8 cellular contexts compared by ENCODE assay signal in the genomic region with DNA sequence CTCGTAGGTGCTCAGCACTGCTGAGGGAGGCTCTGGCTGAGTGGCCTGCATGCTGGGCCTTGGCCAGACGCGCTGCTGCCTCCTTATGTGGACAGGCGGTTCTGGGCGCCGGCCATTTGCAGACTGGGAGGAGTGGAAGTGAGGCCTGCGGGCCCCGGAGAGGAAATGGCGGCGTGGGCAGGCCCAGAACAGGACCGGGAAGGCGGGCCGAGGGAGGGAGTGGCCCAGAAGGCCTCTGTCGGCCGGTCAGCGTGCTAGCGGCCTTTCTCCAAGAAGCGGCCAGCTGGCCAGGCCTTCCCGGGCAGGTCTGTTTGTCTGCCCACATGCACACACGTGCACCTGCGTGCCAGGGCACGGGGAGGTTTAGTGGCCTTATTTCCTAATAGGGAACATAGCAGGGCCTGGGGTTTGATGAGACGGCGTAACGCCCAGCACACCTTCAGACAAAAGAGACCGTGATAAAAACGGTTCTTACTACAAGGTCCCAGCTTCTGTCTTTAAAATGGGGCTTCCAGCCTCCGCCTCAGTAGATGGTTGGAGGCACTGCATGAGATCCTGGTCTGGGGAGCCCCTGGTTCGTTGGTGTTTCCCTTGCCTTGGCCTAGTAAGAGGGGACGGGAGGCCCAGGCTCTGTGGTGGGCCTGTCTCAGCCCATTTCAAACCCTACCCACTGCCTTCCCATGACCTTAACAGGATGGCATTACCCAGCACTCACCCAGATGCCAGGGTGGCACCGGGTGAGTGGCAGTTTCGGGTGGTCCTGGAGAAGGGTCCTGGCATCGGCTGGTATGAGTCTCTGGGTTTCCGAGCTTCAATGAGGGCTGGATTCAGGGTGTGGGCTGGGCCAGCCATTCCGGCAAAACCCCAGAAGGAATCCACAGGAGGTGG.
A peak's percentile ranks its signal among the peaks of the same experiment; 100 is the strongest.
DNase-seq lines count a peak whose midpoint lies in the region; ATAC-seq and TF ChIP-seq lines count a peak whose summit lies in the region.
"Had no signal": no experiment of that assay in that cellular context is flagged by ENCODE, and none has a peak within 500 bp of the region (broad histone marks: within the 10 kb centered on the region; RNA-seq: fewer than 3 reads in every experiment).

No MANE protein-coding gene starts in this region.

- H3K36me3 ChIP-seq in right lobe of liver = peaks cover 0 to 5% (median 0%) of the 10 kb centered on the region in 4 donors
- no peaks in the 10 kb centered on the region for H3K36me3 ChIP-seq in transverse colon

- DNase-seq in cardiac fibroblast (ENCODE audit: low read depth in 2 of 2) = peak; percentile 31 to 93
- DNase-seq in right lobe of liver = peak; percentile 86 to 95 (median 95)
- DNase-seq in transverse colon = peak; percentile 69
- DNase-seq in HuH-7.5 (ENCODE audit: low spot score) = no peak
- DNase-seq in activated CD4-positive, CD25-positive, alpha-beta regulatory T cell (lab: John Stamatoyannopoulos, UW) = no peak
- DNase-seq: activated effector memory CD4-positive, alpha-beta T cell treated with anti-CD3 and anti-CD28 coated beads, Interleukin-2, amount 50 U/mL, for 16 hours had no signal

- H3K9me3 ChIP-seq in right lobe of liver (no peaks in the 10 kb centered on the region), transverse colon (no peaks in the 10 kb centered on the region)

- 50% methylated on average over 2 of the region's 35 CpGs for WGBS in right lobe of liver (ENCODE audit: insufficient coverage, low coverage, low lambda C conversion rate, missing lambda C conversion rate)
- 60% methylated on average over 35 of the region's 35 CpGs; no CpG with 5 or more reads in 1 of the 2 donors for WGBS in transverse colon (ENCODE audit: low coverage in 1 of 2), 2 donors

- H3K27me3 ChIP-seq in right lobe of liver (no peaks in the 10 kb centered on the region), transverse colon (no peaks in the 10 kb centered on the region)

- peak; percentile 50 to 75 (median 71) for ATAC-seq in right lobe of liver
- no peak for ATAC-seq in HG03442 (IDR thresholded peaks at IDR 0.05; ENCODE audit: unreplicated experiment)

- TF ChIP-seq EP300 in Ishikawa (IDR thresholded peaks at IDR 0.05; ENCODE audit: borderline replicate concordance) (no peak), transverse colon (IDR thresholded peaks at IDR 0.05; ENCODE audit: low read depth) (no peak)

- H3K4me1 ChIP-seq in right lobe of liver = peaks cover 0 to 65% (median 36%) of the 10 kb centered on the region in 4 donors
- H3K4me1 ChIP-seq in transverse colon = peaks cover 60 to 93% (median 81%) of the 10 kb centered on the region in 4 donors

- TF ChIP-seq POLR2A in right lobe of liver (IDR thresholded peaks at IDR 0.05) (peak; percentile 41), transverse colon (IDR thresholded peaks at IDR 0.05) (no peak)

- no peak for TF ChIP-seq CTCF in cardiac fibroblast (IDR thresholded peaks at IDR 0.05; ENCODE audit: low read depth, low read length)
- TF ChIP-seq CTCF in right lobe of liver (IDR thresholded peaks at IDR 0.05) = peak in 1 of 4 donors; percentile 8
- TF ChIP-seq CTCF in transverse colon (IDR thresholded peaks at IDR 0.05) = no peak

- no peak for TF ChIP-seq RAD21 in Ishikawa (IDR thresholded peaks at IDR 0.05; ENCODE audit: low read depth)

- intact Hi-C loops in right lobe of liver (cut with DNase I) = no loop called here
- intact Hi-C loops in transverse colon (cut with DNase I; ENCODE audit: low total_unique reads) = no loop called here

- H3K27ac ChIP-seq in right lobe of liver (peak overlapping the region; percentile 79 to 87 (median 81)), transverse colon (peak overlapping the region; percentile 98 to 99 (median 98))

- H3K4me3 ChIP-seq in cardiac fibroblast (replicated peaks in 1 of 2; ENCODE audit: low read depth in 2 of 2, low read length in 2 of 2) = peak overlapping the region in 1 of 2 donors; percentile 72
- peak overlapping the region in 1 of 3 donors; percentile 8 for H3K4me3 ChIP-seq in right lobe of liver
- peak overlapping the region in 1 of 4 donors; percentile 13 for H3K4me3 ChIP-seq in transverse colon

- in situ Hi-C loops in transverse colon (cut with MboI; ENCODE audit: low pct_ligation_motif_present in 1 of 4, low pct_unique_long_range_greater_than_20kb in 1 of 4, low sequenced_read_pairs in 3 of 4) = no loop called here

TF ChIP-seq in Ishikawa, 13 proteins besides CTCF, POLR2A, EP300 and RAD21:
- TF ChIP-seq TAF1 (IDR thresholded peaks at IDR 0.05; ENCODE audit: low read depth) (peak; percentile 72), TCF12 (IDR thresholded peaks at IDR 0.05; ENCODE audit: low read depth) (peak; percentile 76), NFIC (IDR thresholded peaks at IDR 0.05) (peak; percentile 62), TEAD4 (IDR thresholded peaks at IDR 0.05) (peak; percentile 92), EGR1 (IDR thresholded peaks at IDR 0.05) (peak; percentile 58), YY1 (IDR thresholded peaks at IDR 0.05; ENCODE audit: low read depth) (peak; percentile 98), CREB1 (IDR thresholded peaks at IDR 0.05; ENCODE audit: low read depth) (no peak), CEBPB (IDR thresholded peaks at IDR 0.05) (no peak), FOXM1 (IDR thresholded peaks at IDR 0.05; ENCODE audit: borderline replicate concordance, low read depth) (0 out of 2 replicates have a peak, but pooled peaks have one; percentile 22)
- TF ChIP-seq, protein P1, sequence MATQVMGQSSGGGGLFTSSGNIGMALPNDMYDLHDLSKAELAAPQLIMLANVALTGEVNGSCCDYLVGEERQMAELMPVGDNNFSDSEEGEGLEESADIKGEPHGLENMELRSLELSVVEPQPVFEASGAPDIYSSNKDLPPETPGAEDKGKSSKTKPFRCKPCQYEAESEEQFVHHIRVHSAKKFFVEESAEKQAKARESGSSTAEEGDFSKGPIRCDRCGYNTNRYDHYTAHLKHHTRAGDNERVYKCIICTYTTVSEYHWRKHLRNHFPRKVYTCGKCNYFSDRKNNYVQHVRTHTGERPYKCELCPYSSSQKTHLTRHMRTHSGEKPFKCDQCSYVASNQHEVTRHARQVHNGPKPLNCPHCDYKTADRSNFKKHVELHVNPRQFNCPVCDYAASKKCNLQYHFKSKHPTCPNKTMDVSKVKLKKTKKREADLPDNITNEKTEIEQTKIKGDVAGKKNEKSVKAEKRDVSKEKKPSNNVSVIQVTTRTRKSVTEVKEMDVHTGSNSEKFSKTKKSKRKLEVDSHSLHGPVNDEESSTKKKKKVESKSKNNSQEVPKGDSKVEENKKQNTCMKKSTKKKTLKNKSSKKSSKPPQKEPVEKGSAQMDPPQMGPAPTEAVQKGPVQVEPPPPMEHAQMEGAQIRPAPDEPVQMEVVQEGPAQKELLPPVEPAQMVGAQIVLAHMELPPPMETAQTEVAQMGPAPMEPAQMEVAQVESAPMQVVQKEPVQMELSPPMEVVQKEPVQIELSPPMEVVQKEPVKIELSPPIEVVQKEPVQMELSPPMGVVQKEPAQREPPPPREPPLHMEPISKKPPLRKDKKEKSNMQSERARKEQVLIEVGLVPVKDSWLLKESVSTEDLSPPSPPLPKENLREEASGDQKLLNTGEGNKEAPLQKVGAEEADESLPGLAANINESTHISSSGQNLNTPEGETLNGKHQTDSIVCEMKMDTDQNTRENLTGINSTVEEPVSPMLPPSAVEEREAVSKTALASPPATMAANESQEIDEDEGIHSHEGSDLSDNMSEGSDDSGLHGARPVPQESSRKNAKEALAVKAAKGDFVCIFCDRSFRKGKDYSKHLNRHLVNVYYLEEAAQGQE (IDR thresholded peaks at IDR 0.05; ENCODE audit: low read depth) = 0 out of 2 replicates have a peak, but pooled peaks have one; percentile 0
- TF ChIP-seq, protein P2, sequence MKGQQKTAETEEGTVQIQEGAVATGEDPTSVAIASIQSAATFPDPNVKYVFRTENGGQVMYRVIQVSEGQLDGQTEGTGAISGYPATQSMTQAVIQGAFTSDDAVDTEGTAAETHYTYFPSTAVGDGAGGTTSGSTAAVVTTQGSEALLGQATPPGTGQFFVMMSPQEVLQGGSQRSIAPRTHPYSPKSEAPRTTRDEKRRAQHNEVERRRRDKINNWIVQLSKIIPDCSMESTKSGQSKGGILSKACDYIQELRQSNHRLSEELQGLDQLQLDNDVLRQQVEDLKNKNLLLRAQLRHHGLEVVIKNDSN (IDR thresholded peaks at IDR 0.05) = no peak
- TF ChIP-seq, protein P3, sequence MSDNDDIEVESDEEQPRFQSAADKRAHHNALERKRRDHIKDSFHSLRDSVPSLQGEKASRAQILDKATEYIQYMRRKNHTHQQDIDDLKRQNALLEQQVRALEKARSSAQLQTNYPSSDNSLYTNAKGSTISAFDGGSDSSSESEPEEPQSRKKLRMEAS (IDR thresholded peaks at IDR 0.05) = peak; percentile 85

Comparison
In these comparisons a context has a peak if more than half of its experiments do, and no peak if none do; other contexts are left out.
1. DNase-seq: peak in cardiac fibroblast (2 of 2), right lobe of liver (3 of 3) and transverse colon (single experiment); none in HuH-7.5 (single experiment) and activated CD4-positive, CD25-positive, alpha-beta regulatory T cell (0 of 4).